27 cellular contexts compared by ENCODE assay signal in the genomic region with DNA sequence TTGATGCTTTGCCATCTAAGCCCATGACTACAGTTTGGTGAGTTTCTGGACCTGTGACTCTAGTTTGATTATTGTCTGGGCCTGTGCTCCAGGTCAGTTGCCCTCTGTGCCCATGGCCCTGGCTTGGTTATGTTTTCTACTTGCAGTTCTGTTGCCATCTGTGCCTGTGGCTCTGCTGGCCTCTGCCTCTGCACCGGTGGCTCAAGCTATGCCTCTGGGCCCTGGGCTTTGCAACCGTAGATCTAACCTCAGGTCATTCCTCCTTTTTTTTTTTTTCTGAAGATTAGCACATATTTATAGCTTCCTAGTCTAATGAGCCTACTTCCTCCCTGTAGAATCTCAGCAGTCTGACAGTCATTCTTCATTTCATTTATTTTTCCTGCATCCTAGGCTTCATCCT.
"Had no signal": no experiment of that assay in that cellular context is flagged by ENCODE, and none has a peak within 500 bp of the region (broad histone marks: within the 10 kb centered on the region; RNA-seq: fewer than 3 reads in every experiment).

No MANE protein-coding gene starts in this region.

- H3K4me3 Mint-ChIP-seq: natural killer cell; nephron; neural progenitor cell; stimulated activated effector memory CD8-positive, alpha-beta T cell treated with anti-CD3 and anti-CD28 coated beads, Interleukin-12 subunit alpha, Interleukin-12 subunit beta, amount 100 ng/mL, for 72 hours; stimulated activated naive B cell treated with anti-CD40 and anti-IgM and Interleukin-4, amounts not matched to agents 10 μg/mL and 1 μg/mL and 100 μg/mL, for 72 hours; stimulated activated naive CD8-positive, alpha-beta T cell treated with anti-CD3 and anti-CD28 coated beads, Interleukin-15, Interleukin-2, amounts not matched to agents 100 ng/mL and 50 ng/mL, for 24 hours; type B pancreatic cell had no signal

- ATAC-seq: natural killer cell; psoas muscle; stimulated activated effector memory CD8-positive, alpha-beta T cell treated with anti-CD3 and anti-CD28 coated beads, Interleukin-12 subunit alpha, Interleukin-12 subunit beta, amount 100 ng/mL, for 72 hours; stimulated activated naive B cell treated with anti-CD40 and anti-IgM and Interleukin-4, amounts not matched to agents 10 μg/mL and 1 μg/mL and 100 μg/mL, for 72 hours; upper lobe of right lung had no signal

- H3K27ac Mint-ChIP-seq: nephron; neural progenitor cell; progenitor cell of endocrine pancreas; stimulated activated effector memory CD8-positive, alpha-beta T cell treated with anti-CD3 and anti-CD28 coated beads, Interleukin-12 subunit alpha, Interleukin-12 subunit beta, amount 100 ng/mL, for 72 hours; stimulated activated naive B cell treated with anti-CD40 and anti-IgM and Interleukin-4, amounts not matched to agents 10 μg/mL and 1 μg/mL and 100 μg/mL, for 72 hours; stimulated activated naive CD8-positive, alpha-beta T cell treated with anti-CD3 and anti-CD28 coated beads, Interleukin-15, Interleukin-2, amounts not matched to agents 100 ng/mL and 50 ng/mL, for 24 hours; type B pancreatic cell had no signal

- H3K36me3 ChIP-seq: neural progenitor cell, ovary, sigmoid colon, thoracic aorta, transverse colon, upper lobe of right lung, uterus had no signal

- H3K9me3 ChIP-seq: ovary, psoas muscle, right lobe of liver, thoracic aorta, tibial artery, upper lobe of right lung, uterus had no signal

- H3K27me3 ChIP-seq: neural progenitor cell, ovary, right lobe of liver, sigmoid colon, stomach, tibial artery, transverse colon, upper lobe of right lung, uterus had no signal

- H3K27me3 Mint-ChIP-seq: progenitor cell of endocrine pancreas; stimulated activated naive B cell treated with anti-CD40 and anti-IgM and Interleukin-4, amounts not matched to agents 10 μg/mL and 1 μg/mL and 100 μg/mL, for 72 hours; stimulated activated naive CD8-positive, alpha-beta T cell treated with anti-CD3 and anti-CD28 coated beads, Interleukin-15, Interleukin-2, amounts not matched to agents 100 ng/mL and 50 ng/mL, for 24 hours; type B pancreatic cell had no signal

- H3K4me1 ChIP-seq: neural progenitor cell, parathyroid adenoma, right lobe of liver, stomach, transverse colon, upper lobe of right lung, uterus had no signal

- H3K9me3 Mint-ChIP-seq: natural killer cell, type B pancreatic cell had no signal

- DNase-seq: natural killer cell; occipital lobe; ovary; psoas muscle; right cardiac atrium; right lobe of liver; sigmoid colon; small intestine; stimulated activated CD4-positive, alpha-beta T cell treated with anti-CD3 and anti-CD28 coated beads, Interleukin-15, amount 100 ng/mL, for 24 hours; stimulated activated CD4-positive, alpha-beta T cell treated with anti-CD3 and anti-CD28 coated beads, Interleukin-2, amount 100 ng/mL, for 24 hours; stimulated activated CD4-positive, alpha-beta T cell treated with anti-CD3 and anti-CD28 coated beads, Interleukin-2, amount 100 ng/mL, for 48 hours; stimulated activated CD4-positive, alpha-beta T cell treated with anti-CD3 and anti-CD28 coated beads, Interleukin-4, amount 100 ng/mL, for 24 hours; stimulated activated naive B cell treated with anti-CD40 and anti-IgM and Interleukin-4, amounts not matched to agents 10 μg/mL and 1 μg/mL and 100 μg/mL, for 72 hours; stimulated activated naive CD4-positive, alpha-beta T cell treated with Interleukin-2 at 50 U/mL for 16 hours; stomach; tibial artery; transverse colon; upper lobe of right lung; uterus had no signal

- H2AFZ ChIP-seq: neural progenitor cell, parathyroid adenoma had no signal

- H3K4me3 ChIP-seq: neural progenitor cell, ovary, psoas muscle, right lobe of liver, sigmoid colon, stomach, thoracic aorta, tibial artery, transverse colon, upper lobe of right lung, uterus had no signal

- H3K27ac ChIP-seq: neural progenitor cell, ovary, parathyroid adenoma, psoas muscle, right lobe of liver, sigmoid colon, stomach, thoracic aorta, tibial artery, transverse colon, upper lobe of right lung, uterus had no signal

- H3K79me2 ChIP-seq: parathyroid adenoma had no signal

- H3K4me2 ChIP-seq: neural progenitor cell had no signal

- H3K4me1 Mint-ChIP-seq: nephron, neural progenitor cell had no signal
